Comparison of ENCODE assay signal across 21 cellular contexts in genomic region chr2:122168799-122169198, GRCh38.
DNase-seq lines count a peak whose midpoint lies in the region; ATAC-seq and TF ChIP-seq lines count a peak whose summit lies in the region.
"Had no signal": no experiment of that assay in that cellular context is flagged by ENCODE, and none has a peak within 500 bp of the region (broad histone marks: within the 10 kb centered on the region; RNA-seq: fewer than 3 reads in every experiment).

No MANE protein-coding gene starts in this region.

- H3K4me2 ChIP-seq in GM23338 (no peak overlapping the region), mammary epithelial cell (ENCODE audit: insufficient read depth, low read depth, low read length) (no peak overlapping the region)

- peak; percentile 52 to 66 for TF ChIP-seq CTCF in GM23338 (conservative IDR thresholded peaks at IDR 0.05; ENCODE audit: low read depth in 2 of 2)
- peak; percentile 1 to 24 for TF ChIP-seq CTCF in mammary epithelial cell (conservative IDR thresholded peaks at IDR 0.05 in 1 of 2, IDR thresholded peaks at IDR 0.05 in 1 of 2; ENCODE audit: extremely low read depth in 1 of 2, insufficient read depth in 1 of 2, low read depth in 1 of 2, low read length in 2 of 2)

- no peaks in the 10 kb centered on the region for H3K36me3 Mint-ChIP-seq in GM23338 (ENCODE audit: low read depth)
- H3K36me3 Mint-ChIP-seq: CD8-positive, alpha-beta T cell; stimulated activated naive B cell treated with anti-CD40 and anti-IgM and Interleukin-4, amounts not matched to agents 10 μg/mL and 1 μg/mL and 100 μg/mL, for 72 hours had no signal

- no peaks in the 10 kb centered on the region for H3K9me2 ChIP-seq in GM23338 (ENCODE audit: insufficient read depth)

- H3K27me3 Mint-ChIP-seq in GM23338 (ENCODE audit: insufficient read depth, low read depth, poor library complexity) = peaks cover 1% of the 10 kb centered on the region
- H3K27me3 Mint-ChIP-seq: activated CD4-positive, alpha-beta T cell treated with anti-CD3 and anti-CD28 coated beads, Interleukin-2, amount 10 ng/mL, durations not matched to agents 7 days and 5 days; stimulated activated naive B cell treated with anti-CD40 and anti-IgM and Interleukin-4, amounts not matched to agents 10 μg/mL and 1 μg/mL and 100 μg/mL, for 72 hours; T-helper 17 cell had no signal

- H3K79me2 ChIP-seq in GM23338 (replicated peaks; ENCODE audit: insufficient read depth) (no peaks in the 10 kb centered on the region), mammary epithelial cell (ENCODE audit: insufficient read depth, low read length) (no peaks in the 10 kb centered on the region)

- H3K27me3 ChIP-seq in GM23338 (ENCODE audit: insufficient read depth) (no peaks in the 10 kb centered on the region), mammary epithelial cell (ENCODE audit: insufficient read depth, low read length) (no peaks in the 10 kb centered on the region), SJCRH30 (no peaks in the 10 kb centered on the region; the same call in 1 of the 2 replicates)
- H3K27me3 ChIP-seq: colonic mucosa, esophagus muscularis mucosa had no signal

- no peaks in the 10 kb centered on the region for H3F3A ChIP-seq in GM23338 (replicated peaks; ENCODE audit: low read depth)

- no peak overlapping the region for H3K27ac ChIP-seq in GM23338 (ENCODE audit: low read depth)
- no peak overlapping the region for H3K27ac ChIP-seq in mammary epithelial cell (ENCODE audit: insufficient read depth, low read depth, low read length)
- H3K27ac ChIP-seq in SJCRH30 = no peak overlapping the region
- H3K27ac ChIP-seq: colonic mucosa, esophagus muscularis mucosa, heart right ventricle had no signal

- in situ Hi-C loops in mammary epithelial cell (cut with MboI; ENCODE audit: low sequenced_read_pairs in 2 of 2) = no loop called here

- no peak overlapping the region for H3K27ac Mint-ChIP-seq in GM23338
- H3K27ac Mint-ChIP-seq: activated CD4-positive, alpha-beta T cell treated with anti-CD3 and anti-CD28 coated beads, Interleukin-2, amount 10 ng/mL, durations not matched to agents 7 days and 5 days; activated T-cell treated with anti-CD3 and anti-CD28 coated beads, Interleukin-2, amount 50 U/mL, for 72 hours; CD8-positive, alpha-beta T cell; nephron; stimulated activated naive B cell treated with anti-CD40 and anti-IgM and Interleukin-4, amounts not matched to agents 10 μg/mL and 1 μg/mL and 100 μg/mL, for 72 hours; T-helper 17 cell had no signal

- H3K9me3 Mint-ChIP-seq in GM23338 = no peaks in the 10 kb centered on the region
- H3K9me3 Mint-ChIP-seq: activated CD4-positive, alpha-beta T cell treated with anti-CD3 and anti-CD28 coated beads, Interleukin-2, amount 10 ng/mL, durations not matched to agents 7 days and 5 days; activated T-cell treated with anti-CD3 and anti-CD28 coated beads, Interleukin-2, amount 50 U/mL, for 72 hours; CD8-positive, alpha-beta T cell; nephron had no signal

- H3K4me3 ChIP-seq in GM23338 = no peak overlapping the region
- H3K4me3 ChIP-seq in mammary epithelial cell (replicated peaks in 1 of 3; ENCODE audit: insufficient read depth in 1 of 3, low read depth in 2 of 3, low read length in 3 of 3) = no peak overlapping the region
- H3K4me3 ChIP-seq in SJCRH30 = no peak overlapping the region
- H3K4me3 ChIP-seq: colonic mucosa, esophagus muscularis mucosa, heart right ventricle had no signal

- no peak overlapping the region for H3K9ac ChIP-seq in mammary epithelial cell (ENCODE audit: insufficient read depth, low read length)

- H3K4me1 ChIP-seq in GM23338 (ENCODE audit: insufficient read depth) (no peaks in the 10 kb centered on the region), mammary epithelial cell (ENCODE audit: insufficient read depth, low read length) (no peaks in the 10 kb centered on the region), SJCRH30 (no peaks in the 10 kb centered on the region)
- H3K4me1 ChIP-seq: colonic mucosa, esophagus muscularis mucosa, heart right ventricle had no signal

- no peaks in the 10 kb centered on the region for H3K4me1 Mint-ChIP-seq in GM23338
- H3K4me1 Mint-ChIP-seq: activated CD4-positive, alpha-beta T cell treated with anti-CD3 and anti-CD28 coated beads, Interleukin-2, amount 10 ng/mL, durations not matched to agents 7 days and 5 days; stimulated activated naive B cell treated with anti-CD40 and anti-IgM and Interleukin-4, amounts not matched to agents 10 μg/mL and 1 μg/mL and 100 μg/mL, for 72 hours; T-helper 17 cell had no signal

- peak; percentile 10 for DNase-seq in DMS 273 (lab: John Stamatoyannopoulos, UW; ENCODE audit: unreplicated experiment)
- no peak for DNase-seq in DMS 273 treated with DMSO at 0.1 percent for 48 hours (lab: John Stamatoyannopoulos, UW)
- peak; percentile 42 for DNase-seq in GM23338 (ENCODE audit: low spot score)
- no peak for DNase-seq in mammary epithelial cell
- peak; percentile 14 for DNase-seq in kidney tubule cell (ENCODE audit: low spot score)
- no peak for DNase-seq in SJCRH30
- DNase-seq: 8988T; activated CD4-positive, alpha-beta T cell treated with anti-CD3 and anti-CD28 coated beads, Interleukin-2, amount 10 ng/mL, durations not matched to agents 7 days and 5 days; activated T-cell treated with anti-CD3 and anti-CD28 coated beads, Interleukin-2, amount 50 U/mL, for 72 hours; CD8-positive, alpha-beta T cell; colonic mucosa; heart right ventricle; NCI-H187 treated with DMSO at 0.1 percent for 48 hours; NCI-H524 treated with DMSO at 0.1 percent for 48 hours; RPMI8226; stimulated activated naive B cell treated with anti-CD40 and anti-IgM and Interleukin-4, amounts not matched to agents 10 μg/mL and 1 μg/mL and 100 μg/mL, for 72 hours; T-helper 17 cell had no signal

- H3K36me3 ChIP-seq in GM23338 (ENCODE audit: insufficient read depth) (no peaks in the 10 kb centered on the region), mammary epithelial cell (ENCODE audit: insufficient read depth, low read length) (no peaks in the 10 kb centered on the region), SJCRH30 (no peaks in the 10 kb centered on the region)
- H3K36me3 ChIP-seq: colonic mucosa, esophagus muscularis mucosa, heart right ventricle had no signal

- no TSS peak for BruUV-seq in mammary epithelial cell (replicated peaks; lab: Mats Ljungman, UMichigan)

- no peaks in the 10 kb centered on the region for H4K20me1 ChIP-seq in GM23338 (replicated peaks; ENCODE audit: insufficient read depth)
- H4K20me1 ChIP-seq in mammary epithelial cell (ENCODE audit: insufficient read depth, low read length) = no peaks in the 10 kb centered on the region

- peak overlapping the region; percentile 86; the same call in 1 of the 2 replicates for H2AFZ ChIP-seq in GM23338
- no peak overlapping the region for H2AFZ ChIP-seq in mammary epithelial cell (ENCODE audit: low read depth, low read length)

- H3K4me3 Mint-ChIP-seq in GM23338 = no peak overlapping the region
- H3K4me3 Mint-ChIP-seq: activated CD4-positive, alpha-beta T cell treated with anti-CD3 and anti-CD28 coated beads, Interleukin-2, amount 10 ng/mL, durations not matched to agents 7 days and 5 days; activated T-cell treated with anti-CD3 and anti-CD28 coated beads, Interleukin-2, amount 50 U/mL, for 72 hours; CD8-positive, alpha-beta T cell; nephron; stimulated activated naive B cell treated with anti-CD40 and anti-IgM and Interleukin-4, amounts not matched to agents 10 μg/mL and 1 μg/mL and 100 μg/mL, for 72 hours; T-helper 17 cell had no signal

- WGBS in mammary epithelial cell (ENCODE audit: low coverage, missing lambda C conversion rate) = 27% methylated on average over 3 of the region's 3 CpGs

- peak; percentile 84 for ATAC-seq in GM23338
- no peak for ATAC-seq in HG03159 (IDR thresholded peaks at IDR 0.05; ENCODE audit: unreplicated experiment)
- no peak for ATAC-seq in GM21786 (IDR thresholded peaks at IDR 0.05; ENCODE audit: unreplicated experiment)
- ATAC-seq: activated T-cell treated with anti-CD3 and anti-CD28 coated beads, Interleukin-2, amount 50 U/mL, for 72 hours; CD8-positive, alpha-beta T cell; heart right ventricle; stimulated activated naive B cell treated with anti-CD40 and anti-IgM and Interleukin-4, amounts not matched to agents 10 μg/mL and 1 μg/mL and 100 μg/mL, for 72 hours; T-helper 17 cell had no signal

- H3K9me3 ChIP-seq in mammary epithelial cell (replicated peaks; ENCODE audit: insufficient read depth, low read length) (no peaks in the 10 kb centered on the region), SJCRH30 (replicated peaks) (no peaks in the 10 kb centered on the region)
- H3K9me3 ChIP-seq: colonic mucosa, esophagus muscularis mucosa, heart right ventricle had no signal

- dilution Hi-C loops in mammary epithelial cell (cut with HindIII; ENCODE audit: low sequenced_read_pairs) = no loop called here

- CTCF ChIA-PET in mammary epithelial cell (lab: Charles Lee; ENCODE audit: low non-redundant PET) = no interaction called here

- intact Hi-C loops in mammary epithelial cell (cut with micrococcal nuclease) = no loop called here

TF ChIP-seq in GM23338, 12 proteins besides CTCF, POLR2A, EP300 and RAD21 (continues in another document):
- no peak for TF ChIP-seq EZH2phosphoT487 (IDR thresholded peaks at IDR 0.05; ENCODE audit: unreplicated experiment)

Comparison
In these comparisons a context has a peak if more than half of its experiments do, and no peak if none do; other contexts are left out.
1. DNase-seq: peak in DMS 273 (single experiment), GM23338 (single experiment) and kidney tubule cell (single experiment); none in DMS 273 treated with DMSO at 0.1 percent for 48 hours (single experiment), mammary epithelial cell (single experiment) and SJCRH30 (0 of 2).